Comparison of ENCODE assay signal across 8 cellular contexts in genomic region chr5:34915139-34915855, GRCh38. TPM values are rescaled to one million over a fixed set of nuclear protein-coding genes. Genes with fewer than 3 reads are reported as not detected.
DNase-seq lines count a peak whose midpoint lies in the region; ATAC-seq and TF ChIP-seq lines count a peak whose summit lies in the region.

BRIX1 (plus strand) TSS chr5:34915711; CDS start chr5:34915739, 28 bp downstream.
RAD1 (minus strand) TSS chr5:34915504; CDS start chr5:34914892, 612 bp downstream.

- H3K9me3 Mint-ChIP-seq in CD4-positive, CD25-positive, alpha-beta regulatory T cell: no peaks in the 10 kb centered on the region

- peak; percentile 99 for ATAC-seq in CD4-positive, CD25-positive, alpha-beta regulatory T cell (ENCODE audit: low read depth in 2 of 2)
- ATAC-seq in GM19438 (IDR thresholded peaks at IDR 0.05; ENCODE audit: low read depth, unreplicated experiment) (peak; percentile 97), HG03571 (IDR thresholded peaks at IDR 0.05; ENCODE audit: unreplicated experiment) (peak; percentile 98), left lung (peak; percentile 100)

- peaks cover 24% of the 10 kb centered on the region for H3K4me1 ChIP-seq in CD4-positive, CD25-positive, alpha-beta regulatory T cell (ENCODE audit: control insufficient read depth, insufficient read depth, low read length, poor library complexity, severe bottlenecking)
- H3K4me1 ChIP-seq in left lung: peaks cover 0 to 47% of the 10 kb centered on the region in 2 donors

- peak within 1 kb of the TSS in 1 of 3 donors; percentile 79 for H3K27ac Mint-ChIP-seq in CD4-positive, CD25-positive, alpha-beta regulatory T cell

- intact Hi-C loops in left lung (cut with DNase I): no loop called here

- DNase-seq in CD4-positive, CD25-positive, alpha-beta regulatory T cell: peak; percentile 90 to 99 (median 93)
- peak; percentile 99 for DNase-seq in NCI-H774 (lab: John Stamatoyannopoulos, UW)
- peak; percentile 84 to 93 for DNase-seq in activated CD4-positive, alpha-beta T cell treated with anti-CD3 and anti-CD28 coated beads, Interleukin-2, amount 50 U/mL, for 24 hours (ENCODE audit: low read depth in 1 of 2, low spot score in 1 of 2)
- peak; percentile 99 for DNase-seq in dermis blood vessel endothelial cell
- peak; percentile 98 to 100 for DNase-seq in left lung
- DNase-seq in stimulated activated CD4-positive, alpha-beta T cell treated with anti-CD3 and anti-CD28 coated beads, Interleukin-2, amount 100 ng/mL, for 48 hours: peak; percentile 87 to 91

- peak within 1 kb of the TSS in 1 of 4 donors; percentile 69 for H3K4me3 Mint-ChIP-seq in CD4-positive, CD25-positive, alpha-beta regulatory T cell

- peaks cover 6 to 40% (median 19%) of the 10 kb centered on the region in 4 donors for H3K4me1 Mint-ChIP-seq in CD4-positive, CD25-positive, alpha-beta regulatory T cell

- H3K36me3 ChIP-seq in CD4-positive, CD25-positive, alpha-beta regulatory T cell (ENCODE audit: control insufficient read depth, insufficient read depth, low read length): peaks cover 26% of the 10 kb centered on the region
- H3K36me3 ChIP-seq in left lung: peaks cover 0 to 34% of the 10 kb centered on the region in 2 donors

- peak within 1 kb of the TSS; percentile 96 for H3K4me3 ChIP-seq in CD4-positive, CD25-positive, alpha-beta regulatory T cell (ENCODE audit: low read depth, low read length)
- H3K4me3 ChIP-seq in left lung: peak within 1 kb of the TSS; percentile 94 to 97

- peak within 1 kb of the TSS; percentile 89 for H3K27ac ChIP-seq in CD4-positive, CD25-positive, alpha-beta regulatory T cell (ENCODE audit: insufficient read depth, low read length, poor library complexity, severe bottlenecking)
- H3K27ac ChIP-seq in left lung: peak within 1 kb of the TSS; percentile 89 to 94

- TF ChIP-seq CTCF in left lung (IDR thresholded peaks at IDR 0.05): no peak

- no peaks in the 10 kb centered on the region for H3K9me3 ChIP-seq in CD4-positive, CD25-positive, alpha-beta regulatory T cell (ENCODE audit: control insufficient read depth in 2 of 2, low read length in 2 of 2)
- no peaks in the 10 kb centered on the region for H3K9me3 ChIP-seq in left lung

- H3K27me3 ChIP-seq in CD4-positive, CD25-positive, alpha-beta regulatory T cell (ENCODE audit: control insufficient read depth, insufficient read depth, low read length): no peaks in the 10 kb centered on the region
- H3K27me3 ChIP-seq in left lung: no peaks in the 10 kb centered on the region

- H3K27me3 Mint-ChIP-seq in CD4-positive, CD25-positive, alpha-beta regulatory T cell: no peaks in the 10 kb centered on the region

- H3K36me3 Mint-ChIP-seq in CD4-positive, CD25-positive, alpha-beta regulatory T cell: peaks cover 16% of the 10 kb centered on the region

RNA-seq across cellular contexts. Expression of gene BRIX1, which starts in this region (rescaled TPM):
- 20.5 TPM for total RNA-seq in CD4-positive, CD25-positive, alpha-beta regulatory T cell
- 10 to 100 TPM; 44.2 to 51.0 (median 48.0) TPM for polyA plus RNA-seq in CD4-positive, CD25-positive, alpha-beta regulatory T cell
- total RNA-seq in dermis blood vessel endothelial cell (27.7 and 28.6 TPM in 2 replicates), left lung (10 to 100 TPM; 15.8 to 29.1 TPM)

RNA-seq across cellular contexts. Expression of gene RAD1, which starts in this region (rescaled TPM):
- 18.1 TPM for total RNA-seq in CD4-positive, CD25-positive, alpha-beta regulatory T cell
- polyA plus RNA-seq in CD4-positive, CD25-positive, alpha-beta regulatory T cell: 10 to 100 TPM; 18.2 to 29.6 (median 20.0) TPM
- total RNA-seq in dermis blood vessel endothelial cell (13.8 and 18.5 TPM in 2 replicates), left lung (10 to 100 TPM; 22.6 to 29.8 TPM)

Comparison
In these comparisons a context has a peak if more than half of its experiments do, and no peak if none do; other contexts are left out.
1. Peak in every context shown above with its lines: DNase-seq, ATAC-seq, H3K4me3 ChIP-seq and H3K27ac ChIP-seq.